Comparison of ENCODE assay signal across 26 cellular contexts in genomic region chr7:987909-988308, GRCh38. TPM values are rescaled to one million over a fixed set of nuclear protein-coding genes. Genes with fewer than 3 reads are reported as not detected.
"Had no signal": no experiment of that assay in that cellular context is flagged by ENCODE, and none has a peak within 500 bp of the region (broad histone marks: within the 10 kb centered on the region; RNA-seq: fewer than 3 reads in every experiment).

No MANE protein-coding gene starts in this region.

- DNase-seq: activated CD4-positive, alpha-beta memory T cell treated with anti-CD3 and anti-CD28 coated beads, Interleukin-2, amount 10 ng/mL, durations not matched to agents 7 days and 5 days; activated CD4-positive, alpha-beta T cell treated with anti-CD3 and anti-CD28 coated beads, Interleukin-2, amount 10 ng/mL, durations not matched to agents 24 days and 14 days; activated effector memory CD4-positive, alpha-beta T cell treated with Interleukin-2 at 50 U/mL for 16 hours; activated naive CD4-positive, alpha-beta T cell treated with anti-CD3 and anti-CD28 coated beads for 36 hours; activated T-cell treated with anti-CD3 and anti-CD28 coated beads, Interleukin-2, amount 50 U/mL, for 72 hours; amygdala; cortex of kidney; endodermal cell; esophagus squamous epithelium; heart left ventricle; midbrain; stimulated activated CD4-positive, alpha-beta T cell treated with anti-CD3 and anti-CD28 coated beads, Interleukin-2, amount 100 ng/mL, for 48 hours; stimulated activated CD8-positive, alpha-beta memory T cell treated with anti-CD3 and anti-CD28 coated beads, Interleukin-4, amount 100 ng/mL, for 48 hours; stimulated activated naive CD4-positive, alpha-beta T cell; T-cell had no signal

- H3K9me3 ChIP-seq: esophagus squamous epithelium, gastroesophageal sphincter, heart left ventricle, neutrophil, pancreas, testis had no signal

- H3K27ac ChIP-seq: cardiac muscle cell, esophagus squamous epithelium, gastroesophageal sphincter, heart left ventricle, neutrophil, pancreas, testis, VCaP had no signal

- H3K36me3 ChIP-seq: cardiac muscle cell, esophagus squamous epithelium, gastroesophageal sphincter, heart left ventricle, neutrophil, pancreas had no signal

- FAIRE-seq: keratinocyte, pancreas had no signal

- H3K4me3 ChIP-seq: cardiac muscle cell, gastroesophageal sphincter, heart left ventricle, lung, testis had no signal

- H3K27me3 ChIP-seq: cardiac muscle cell, pancreas, testis had no signal

RNA-seq across cellular contexts. Expression of gene CYP2W1, which starts 4.9 kb away (rescaled TPM):
- total RNA-seq: activated CD4-positive, alpha-beta memory T cell treated with anti-CD3 and anti-CD28 coated beads, Interleukin-2, amount 10 ng/mL, durations not matched to agents 7 days and 5 days; activated CD4-positive, alpha-beta T cell treated with anti-CD3 and anti-CD28 coated beads, Interleukin-2, amount 10 ng/mL, durations not matched to agents 24 days and 14 days; activated naive CD4-positive, alpha-beta T cell treated with anti-CD3 and anti-CD28 coated beads for 36 hours; activated naive CD8-positive, alpha-beta T cell treated with anti-CD3 and anti-CD28 coated beads, Interleukin-2, amount 10 ng/mL, durations not matched to agents 7 days and 5 days; activated T-cell treated with anti-CD3 and anti-CD28 coated beads, Interleukin-2, amount 50 U/mL, for 72 hours; cerebellum; endodermal cell; gastroesophageal sphincter; heart left ventricle; natural killer cell treated with Interleukin-12 subunit alpha and Interleukin-12 subunit beta and Interleukin-15 and Interleukin-18, amount 100 ng/mL, for 72 hours had no signal
- polyA plus RNA-seq: heart left ventricle had no signal
